ENCODE assay signal across 1 cellular context in the genomic region with DNA sequence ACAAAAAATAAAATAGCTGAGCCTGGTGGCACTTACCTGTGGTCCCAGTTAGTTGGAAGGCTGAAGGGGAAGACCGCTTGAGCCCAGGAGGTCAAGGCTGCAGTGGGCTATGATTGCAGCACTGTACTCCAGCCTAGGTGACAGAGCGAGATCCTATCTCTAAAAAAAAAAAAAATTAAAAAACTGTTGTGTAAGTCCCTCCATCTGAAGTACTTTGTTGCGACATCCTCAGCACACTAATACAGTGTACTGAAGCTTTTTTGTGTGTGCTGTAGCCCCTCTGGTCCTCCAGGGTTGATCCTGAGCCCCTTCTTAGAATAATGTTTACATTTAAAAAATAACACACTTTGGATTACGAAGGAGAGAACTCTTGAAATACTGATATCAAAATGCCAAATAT.
TF ChIP-seq lines count a peak whose summit lies in the region.

No MANE protein-coding gene starts in this region.

TF ChIP-seq in K562, 482 proteins besides CTCF, POLR2A, EP300 and RAD21 (continued from another document):
- TF ChIP-seq, protein P1, sequence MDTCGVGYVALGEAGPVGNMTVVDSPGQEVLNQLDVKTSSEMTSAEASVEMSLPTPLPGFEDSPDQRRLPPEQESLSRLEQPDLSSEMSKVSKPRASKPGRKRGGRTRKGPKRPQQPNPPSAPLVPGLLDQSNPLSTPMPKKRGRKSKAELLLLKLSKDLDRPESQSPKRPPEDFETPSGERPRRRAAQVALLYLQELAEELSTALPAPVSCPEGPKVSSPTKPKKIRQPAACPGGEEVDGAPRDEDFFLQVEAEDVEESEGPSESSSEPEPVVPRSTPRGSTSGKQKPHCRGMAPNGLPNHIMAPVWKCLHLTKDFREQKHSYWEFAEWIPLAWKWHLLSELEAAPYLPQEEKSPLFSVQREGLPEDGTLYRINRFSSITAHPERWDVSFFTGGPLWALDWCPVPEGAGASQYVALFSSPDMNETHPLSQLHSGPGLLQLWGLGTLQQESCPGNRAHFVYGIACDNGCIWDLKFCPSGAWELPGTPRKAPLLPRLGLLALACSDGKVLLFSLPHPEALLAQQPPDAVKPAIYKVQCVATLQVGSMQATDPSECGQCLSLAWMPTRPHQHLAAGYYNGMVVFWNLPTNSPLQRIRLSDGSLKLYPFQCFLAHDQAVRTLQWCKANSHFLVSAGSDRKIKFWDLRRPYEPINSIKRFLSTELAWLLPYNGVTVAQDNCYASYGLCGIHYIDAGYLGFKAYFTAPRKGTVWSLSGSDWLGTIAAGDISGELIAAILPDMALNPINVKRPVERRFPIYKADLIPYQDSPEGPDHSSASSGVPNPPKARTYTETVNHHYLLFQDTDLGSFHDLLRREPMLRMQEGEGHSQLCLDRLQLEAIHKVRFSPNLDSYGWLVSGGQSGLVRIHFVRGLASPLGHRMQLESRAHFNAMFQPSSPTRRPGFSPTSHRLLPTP (IDR thresholded peaks at IDR 0.05; ENCODE audit: borderline replicate concordance, extremely low read depth, insufficient read length), result no peak
- TF ChIP-seq THRAP3 (IDR thresholded peaks at IDR 0.05; ENCODE audit: borderline replicate concordance) (no peak), MEF2A (IDR thresholded peaks at IDR 0.05; ENCODE audit: control insufficient read depth, low read depth, low read length) (no peak), YBX1 (IDR thresholded peaks at IDR 0.05) (no peak), NFYB (IDR thresholded peaks at IDR 0.05; ENCODE audit: extremely low read depth, insufficient read length) (no peak), BCOR (IDR thresholded peaks at IDR 0.05) (no peak), RBM15 (IDR thresholded peaks at IDR 0.05; ENCODE audit: insufficient read depth, low read length) (no peak), CEBPG (CRISPR knock-in tag; IDR thresholded peaks at IDR 0.05) (no peak), CEBPG (tag; conservative IDR thresholded peaks at IDR 0.05 in 1 of 2, IDR thresholded peaks at IDR 0.05 in 1 of 2) (peak; percentile 59 to 70), CEBPB (tag; IDR thresholded peaks at IDR 0.05) (peak; percentile 94)
- TF ChIP-seq, protein P2, sequence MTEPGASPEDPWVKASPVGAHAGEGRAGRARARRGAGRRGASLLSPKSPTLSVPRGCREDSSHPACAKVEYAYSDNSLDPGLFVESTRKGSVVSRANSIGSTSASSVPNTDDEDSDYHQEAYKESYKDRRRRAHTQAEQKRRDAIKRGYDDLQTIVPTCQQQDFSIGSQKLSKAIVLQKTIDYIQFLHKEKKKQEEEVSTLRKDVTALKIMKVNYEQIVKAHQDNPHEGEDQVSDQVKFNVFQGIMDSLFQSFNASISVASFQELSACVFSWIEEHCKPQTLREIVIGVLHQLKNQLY (CRISPR knock-in tag; conservative IDR thresholded peaks at IDR 0.05), result no peak
- TF ChIP-seq, protein P3, sequence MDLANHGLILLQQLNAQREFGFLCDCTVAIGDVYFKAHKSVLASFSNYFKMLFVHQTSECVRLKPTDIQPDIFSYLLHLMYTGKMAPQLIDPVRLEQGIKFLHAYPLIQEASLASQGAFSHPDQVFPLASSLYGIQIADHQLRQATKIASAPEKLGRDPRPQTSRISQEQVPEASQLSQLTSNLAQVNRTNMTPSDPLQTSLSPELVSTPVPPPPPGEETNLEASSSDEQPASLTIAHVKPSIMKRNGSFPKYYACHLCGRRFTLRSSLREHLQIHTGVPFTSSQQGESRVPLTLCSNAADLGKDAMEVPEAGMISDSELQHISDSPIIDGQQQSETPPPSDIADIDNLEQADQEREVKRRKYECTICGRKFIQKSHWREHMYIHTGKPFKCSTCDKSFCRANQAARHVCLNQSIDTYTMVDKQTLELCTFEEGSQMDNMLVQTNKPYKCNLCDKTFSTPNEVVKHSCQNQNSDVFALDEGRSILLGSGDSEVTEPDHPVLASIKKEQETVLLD (IDR thresholded peaks at IDR 0.05), result no peak
